ENCODE assay signal across 8 cellular contexts in the genomic region with DNA sequence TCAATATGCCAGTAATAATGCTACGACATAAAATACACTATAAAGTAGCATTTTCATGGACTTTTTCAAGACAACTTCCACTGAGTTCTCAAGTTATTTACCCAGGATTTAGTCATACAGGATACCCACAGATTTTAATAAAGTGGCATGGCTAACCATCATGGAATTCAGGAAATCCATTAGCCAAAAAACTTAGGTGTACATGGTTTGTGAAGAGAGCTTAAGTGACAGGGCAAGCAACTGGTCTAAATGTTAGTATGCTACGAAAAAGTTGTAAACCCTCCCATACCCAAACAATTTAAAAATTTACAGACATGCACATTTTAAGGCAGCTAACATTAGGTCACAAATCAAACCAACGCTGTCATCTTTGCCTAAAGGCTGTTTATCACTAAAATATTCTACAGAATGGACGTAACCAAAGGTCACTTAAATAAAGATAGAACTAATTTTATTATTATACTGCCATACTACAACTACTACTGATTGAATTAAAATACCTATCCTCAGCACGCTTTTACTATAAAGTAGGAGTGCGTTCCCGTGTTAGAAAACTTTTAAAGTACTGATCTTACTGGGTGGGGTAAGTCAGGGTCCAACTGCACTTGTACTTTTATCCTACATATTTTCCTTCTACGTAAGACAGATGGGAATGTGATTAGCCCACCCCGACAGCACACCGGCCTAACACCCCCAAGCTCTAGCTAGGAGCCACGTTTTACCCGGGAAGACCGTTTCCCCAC. TPM values are rescaled to one million over a fixed set of nuclear protein-coding genes. Genes with fewer than 3 reads are reported as not detected.
DNase-seq lines count a peak whose midpoint lies in the region; ATAC-seq and TF ChIP-seq lines count a peak whose summit lies in the region.

No MANE protein-coding gene starts in this region.

- peak overlapping the region; percentile 56 for H3K4me2 ChIP-seq in mesendoderm (ENCODE audit: low read length)

- H3K4me3 ChIP-seq in ACC112 (ENCODE audit: low read depth, low read length) (peak overlapping the region; percentile 97), HUES48 (ENCODE audit: low read depth, low read length) (peak overlapping the region; percentile 87), mesendoderm (ENCODE audit: low read length) (peak overlapping the region; percentile 90)

- no peak overlapping the region for H2BK5ac ChIP-seq in mesendoderm (ENCODE audit: low read length)

- H4K5ac ChIP-seq in mesendoderm (ENCODE audit: low read length): no peak overlapping the region

- no peaks in the 10 kb centered on the region for H3K79me1 ChIP-seq in mesendoderm (ENCODE audit: low read length)

- no peaks in the 10 kb centered on the region for H3K27me3 ChIP-seq in ACC112 (ENCODE audit: insufficient read depth, low read length)
- H3K27me3 ChIP-seq in HUES48 (ENCODE audit: control insufficient read depth, insufficient read depth, low read length): no peaks in the 10 kb centered on the region
- H3K27me3 ChIP-seq in mesendoderm (ENCODE audit: insufficient read depth, low read length, poor library complexity): no peaks in the 10 kb centered on the region

- no peak overlapping the region for H2AK5ac ChIP-seq in mesendoderm (ENCODE audit: low read length)

- H3K18ac ChIP-seq in mesendoderm (ENCODE audit: low read length): peak overlapping the region; percentile 77

- TF ChIP-seq CTCF in brain (conservative IDR thresholded peaks at IDR 0.05): no peak

- peaks cover 58% of the 10 kb centered on the region for H3K4me1 Mint-ChIP-seq in brain

- peak overlapping the region; percentile 88 for H3K9ac ChIP-seq in HUES48 (ENCODE audit: low read depth, low read length)
- H3K9ac ChIP-seq in mesendoderm (ENCODE audit: low read length): peak overlapping the region; percentile 92

- no peaks in the 10 kb centered on the region for H3K9me3 ChIP-seq in HUES48 (ENCODE audit: control insufficient read depth, insufficient read depth, low read length)

- H3K56ac ChIP-seq in mesendoderm (ENCODE audit: low read length): peak overlapping the region; percentile 93

- H3K79me2 ChIP-seq in ACC112 (ENCODE audit: control insufficient read depth, insufficient read depth, low read length, unreplicated experiment) (peaks cover 58% of the 10 kb centered on the region), mesendoderm (ENCODE audit: control insufficient read depth, insufficient read depth, low read length) (peaks cover 50% of the 10 kb centered on the region)

- H3K23ac ChIP-seq in mesendoderm (ENCODE audit: low read length): peak overlapping the region; percentile 18

- no CpG with 5 or more reads among the region's 13 CpGs for WGBS in mesendoderm (ENCODE audit: extremely low coverage, insufficient coverage, low lambda C conversion rate)

- H3K27ac Mint-ChIP-seq in brain: peak overlapping the region; percentile 95 to 99 (median 98)

- H4K8ac ChIP-seq in mesendoderm (ENCODE audit: low read depth, low read length): no peak overlapping the region

- no peak for ATAC-seq in GM21526 (IDR thresholded peaks at IDR 0.05; ENCODE audit: low FRiP score, unreplicated experiment)

- no peak overlapping the region for H2BK15ac ChIP-seq in mesendoderm (replicated peaks; ENCODE audit: low read depth)

- H3K4ac ChIP-seq in mesendoderm (ENCODE audit: low read depth, low read length): no peak overlapping the region

- no peak overlapping the region for H2BK120ac ChIP-seq in mesendoderm (ENCODE audit: low read depth, low read length)

- peak overlapping the region; percentile 45 for H2AFZ ChIP-seq in ACC112 (ENCODE audit: low read length, unreplicated experiment)

- peak overlapping the region; percentile 97 to 100 (median 98) for H3K4me3 Mint-ChIP-seq in brain

- peaks cover 15% of the 10 kb centered on the region for H3K27me3 Mint-ChIP-seq in brain

- H3K4me1 ChIP-seq in ACC112 (ENCODE audit: control insufficient read depth, insufficient read depth, low read length, unreplicated experiment) (peaks cover 31% of the 10 kb centered on the region), HUES48 (ENCODE audit: control insufficient read depth, insufficient read depth, low read length) (peaks cover 25% of the 10 kb centered on the region), mesendoderm (ENCODE audit: control insufficient read depth, low read depth, low read length) (no peaks in the 10 kb centered on the region)

- no peak for DNase-seq in mesendoderm
- no peak for DNase-seq in NOMO-1 (lab: John Stamatoyannopoulos, UW; ENCODE audit: unreplicated experiment in 2 of 2)
- DNase-seq in RPMI8226: no peak
- no peak for DNase-seq in HuH-7.5 (ENCODE audit: low spot score)

- peaks cover 0 to 11% (median 6%) of the 10 kb centered on the region in 5 experiments for H3K9me3 Mint-ChIP-seq in brain

- H3K36me3 ChIP-seq in ACC112 (ENCODE audit: insufficient read depth, low read length): 0 out of 2 replicates have a peak, but pooled peaks cover under 1% of the 10 kb centered on the region
- H3K36me3 ChIP-seq in HUES48 (ENCODE audit: control insufficient read depth, insufficient read depth, low read length): 0 out of 2 replicates have a peak, but pooled peaks cover 3% of the 10 kb centered on the region
- H3K36me3 ChIP-seq in mesendoderm (ENCODE audit: control insufficient read depth, insufficient read depth, low read length): no peaks in the 10 kb centered on the region

- H3K36me3 Mint-ChIP-seq in brain: peaks cover 34% of the 10 kb centered on the region

- H3K27ac ChIP-seq in ACC112 (ENCODE audit: low read depth, low read length): peak overlapping the region; percentile 68
- H3K27ac ChIP-seq in HUES48 (ENCODE audit: low read depth, low read length): peak overlapping the region; percentile 92
- peak overlapping the region; percentile 95 for H3K27ac ChIP-seq in mesendoderm (ENCODE audit: low read depth, low read length)

RNA-seq across cellular contexts. Expression of a gene that starts 1.1 kb away (rescaled TPM):
- 11.3 TPM for polyA plus RNA-seq in brain (ENCODE audit: insufficient read depth, low read depth, low replicate concordance)
- polyA plus RNA-seq in mesendoderm (2013, experiment 1 of 2): 23.9 TPM
- polyA plus RNA-seq in mesendoderm (2013, experiment 2 of 2): 24.4 TPM
